Comparison of ENCODE assay signal across 10 cellular contexts in genomic region chr10:29588640-29589421, GRCh38. TPM values are rescaled to one million over a fixed set of nuclear protein-coding genes. Genes with fewer than 3 reads are reported as not detected.
DNase-seq lines count a peak whose midpoint lies in the region; ATAC-seq, FAIRE-seq and TF ChIP-seq lines count a peak whose summit lies in the region.
"Had no signal": no experiment of that assay in that cellular context is flagged by ENCODE, and none has a peak within 500 bp of the region (broad histone marks: within the 10 kb centered on the region; RNA-seq: fewer than 3 reads in every experiment).

No MANE protein-coding gene starts in this region.

- H3K79me1 ChIP-seq in H1 (ENCODE audit: low read depth, low read length) (no peaks in the 10 kb centered on the region), mesendoderm (ENCODE audit: low read length) (peaks cover 2% of the 10 kb centered on the region)

- FAIRE-seq in HepG2 (lab: Jason Lieb, UNC) = no peak
- no peak for FAIRE-seq in H1 (lab: Jason Lieb, UNC)

- H3K4me3 ChIP-seq in HepG2 (replicated peaks in 1 of 3; ENCODE audit: insufficient read depth in 1 of 3, low read depth in 2 of 3, low read length in 3 of 3) (no peak overlapping the region; a peak in 1 of 6 replicates), right lobe of liver (no peak overlapping the region), H1 (ENCODE audit: extremely low read depth in 1 of 4, insufficient read depth in 2 of 4, low read depth in 3 of 4, low read length in 4 of 4) (peak overlapping the region in 1 of 4 experiments; percentile 16; a peak in 1 of 8 replicates), mesendoderm (ENCODE audit: low read length) (no peak overlapping the region)

- H3K18ac ChIP-seq in H1 (ENCODE audit: extremely low read depth, low read length) (peak overlapping the region; percentile 60), mesendoderm (ENCODE audit: low read length) (peak overlapping the region; percentile 95)

- ATAC-seq in HepG2 = no peak
- ATAC-seq in right lobe of liver = no peak
- no peak for ATAC-seq in GM21528 (IDR thresholded peaks at IDR 0.05; ENCODE audit: low FRiP score, unreplicated experiment)

- no peak for TF ChIP-seq EP300 in HepG2 (IDR thresholded peaks at IDR 0.05; ENCODE audit: low read depth in 2 of 2, low read length in 2 of 2)
- no peak for TF ChIP-seq EP300 in HepG2 (CRISPR knock-in tag; IDR thresholded peaks at IDR 0.05; ENCODE audit: borderline replicate concordance)
- TF ChIP-seq EP300 in H1 (IDR thresholded peaks at IDR 0.05; ENCODE audit: borderline replicate concordance in 1 of 2, low read depth in 2 of 2, low read length in 2 of 2) = no peak

- H2AFZ ChIP-seq in HepG2 (ENCODE audit: low read length) (no peak overlapping the region), H1 (ENCODE audit: low read length) (no peak overlapping the region)

- peak overlapping the region; percentile 41 for H3K4ac ChIP-seq in H1 (replicated peaks; ENCODE audit: insufficient read length, low read depth, low read length)
- H3K4ac ChIP-seq in mesendoderm (ENCODE audit: low read depth, low read length) = no peak overlapping the region

- peak overlapping the region; percentile 80 for H4K91ac ChIP-seq in H1 (replicated peaks; ENCODE audit: insufficient read length, low read length)

- H3K79me2 ChIP-seq in HepG2 (ENCODE audit: insufficient read depth, low read length) = no peaks in the 10 kb centered on the region
- peaks cover 0 to 4% of the 10 kb centered on the region in 2 experiments; a peak in 1 of 4 replicates for H3K79me2 ChIP-seq in H1 (ENCODE audit: control insufficient read depth in 1 of 2, insufficient read depth in 2 of 2, low read length in 2 of 2)
- H3K79me2 ChIP-seq in mesendoderm (ENCODE audit: control insufficient read depth, insufficient read depth, low read length) = no peaks in the 10 kb centered on the region

- no peak for DNase-seq in HepG2 (ENCODE audit: low spot score)
- DNase-seq in right lobe of liver = no peak
- no peak for DNase-seq in H1 (ENCODE audit: low read depth in 1 of 2, low spot score in 2 of 2)
- DNase-seq in mesendoderm = peak; percentile 86
- no peak for DNase-seq in LoVo (ENCODE audit: low spot score)
- DNase-seq in NCI-H82 (lab: John Stamatoyannopoulos, UW) = no peak
- DNase-seq in HPDE6-E6E7 (ENCODE audit: extremely low spot score) = no peak
- DNase-seq: activated T-cell treated with anti-CD3 and anti-CD28 coated beads, Interleukin-2, amount 50 U/mL, for 24 hours; NCI-H2227 treated with DMSO at 0.1 percent for 48 hours had no signal

- no peak overlapping the region for H3K14ac ChIP-seq in H1 (ENCODE audit: insufficient read length)

- peaks cover 43% of the 10 kb centered on the region for H3K4me1 ChIP-seq in HepG2 (ENCODE audit: insufficient read depth, low read length)
- H3K4me1 ChIP-seq in right lobe of liver = peaks cover 0 to 5% (median 4%) of the 10 kb centered on the region in 4 donors
- H3K4me1 ChIP-seq in H1 (replicated peaks in 1 of 4; ENCODE audit: control insufficient read depth in 3 of 4, insufficient read depth in 4 of 4, low read length in 3 of 4) = peaks cover 9 to 21% (median 17%) of the 10 kb centered on the region in 4 experiments
- H3K4me1 ChIP-seq in mesendoderm (ENCODE audit: control insufficient read depth, low read depth, low read length) = peaks cover 7% of the 10 kb centered on the region

- intact Hi-C loops in HepG2 (cut with micrococcal nuclease; ENCODE audit: unreplicated experiment) = no loop called here
- intact Hi-C loops in right lobe of liver (cut with DNase I) = no loop called here

- H3K56ac ChIP-seq in H1 (replicated peaks; ENCODE audit: insufficient read length, low read depth, low read length) (no peak overlapping the region), mesendoderm (ENCODE audit: low read length) (peak overlapping the region; percentile 64)

- POLR2A ChIA-PET in HepG2 (lab: Yijun Ruan, JAX) (interaction anchor here (0.7 kb wide), 1 partner anchor 124 kb away, joined by 3 read pairs; no protein-coding TSS in a partner anchor), H1 (lab: Charles Lee; ENCODE audit: partially characterized antibody) (interaction anchor here (1.1 to 1.3 kb wide), 2 partner anchors 61 to 171 kb away, joined by 3 to 6 read pairs; no protein-coding TSS in a partner anchor)

- H3K23ac ChIP-seq in H1 (ENCODE audit: insufficient read length) (no peak overlapping the region), mesendoderm (ENCODE audit: low read length) (no peak overlapping the region)

- H3K27me3 ChIP-seq in HepG2 (ENCODE audit: control insufficient read depth in 1 of 2, insufficient read depth in 2 of 2, low read length in 2 of 2) (no peaks in the 10 kb centered on the region), right lobe of liver (no peaks in the 10 kb centered on the region), H1 (replicated peaks in 1 of 4; ENCODE audit: control insufficient read depth in 3 of 4, extremely low read depth in 1 of 4, insufficient read depth in 3 of 4, low read length in 3 of 4) (no peaks in the 10 kb centered on the region), mesendoderm (ENCODE audit: insufficient read depth, low read length, poor library complexity) (no peaks in the 10 kb centered on the region)

- BruUV-seq in HepG2 (replicated peaks; lab: Mats Ljungman, UMichigan) = no TSS peak

- H3K4me2 ChIP-seq in HepG2 (ENCODE audit: low read depth, low read length) = peak overlapping the region; percentile 49
- H3K4me2 ChIP-seq in H1 (ENCODE audit: insufficient read depth in 1 of 2, low read depth in 2 of 2, low read length in 2 of 2) = peak overlapping the region in 1 of 2 experiments; percentile 12; a peak in 3 of 4 replicates
- H3K4me2 ChIP-seq in mesendoderm (ENCODE audit: low read length) = no peak overlapping the region

- H4K8ac ChIP-seq in H1 (ENCODE audit: extremely low read depth, insufficient read depth, low read length) (no peak overlapping the region), mesendoderm (ENCODE audit: low read depth, low read length) (no peak overlapping the region)

- no peak overlapping the region for H4K5ac ChIP-seq in H1 (ENCODE audit: insufficient read length, low read depth, low read length)
- H4K5ac ChIP-seq in mesendoderm (ENCODE audit: low read length) = no peak overlapping the region

- H2BK20ac ChIP-seq in H1 (ENCODE audit: low read length) = peak overlapping the region; percentile 86; the same call in 1 of the 2 replicates

- no peaks in the 10 kb centered on the region for H3K36me3 ChIP-seq in HepG2 (replicated peaks in 1 of 2; ENCODE audit: control insufficient read depth in 1 of 2, insufficient read depth in 2 of 2, low read length in 2 of 2)
- no peaks in the 10 kb centered on the region for H3K36me3 ChIP-seq in right lobe of liver
- H3K36me3 ChIP-seq in H1 (ENCODE audit: control insufficient read depth in 2 of 4, insufficient read depth in 4 of 4, low read length in 3 of 4) = no peaks in the 10 kb centered on the region
- no peaks in the 10 kb centered on the region for H3K36me3 ChIP-seq in mesendoderm (ENCODE audit: control insufficient read depth, insufficient read depth, low read length)

- H2BK12ac ChIP-seq in H1 (ENCODE audit: low read depth, low read length) = peak overlapping the region; percentile 90

- peak overlapping the region; percentile 7 for H3K27ac ChIP-seq in HepG2 (ENCODE audit: extremely low read length, insufficient read depth, low read length)
- no peak overlapping the region for H3K27ac ChIP-seq in right lobe of liver
- H3K27ac ChIP-seq in H1 (ENCODE audit: low read depth, low read length) = 0 out of 2 replicates have a peak overlapping the region, but pooled peaks have one; percentile 27
- H3K27ac ChIP-seq in mesendoderm (ENCODE audit: low read depth, low read length) = peak overlapping the region; percentile 85

- H2BK5ac ChIP-seq in H1 (ENCODE audit: low read depth, low read length) (peak overlapping the region; percentile 90; the same call in 1 of the 2 replicates), mesendoderm (ENCODE audit: low read length) (no peak overlapping the region)

- WGBS in HepG2 (ENCODE audit: low lambda C conversion rate) = 92% methylated on average over 14 of the region's 14 CpGs
- 70% methylated on average over 9 of the region's 14 CpGs for WGBS in right lobe of liver (ENCODE audit: insufficient coverage, low coverage, low lambda C conversion rate, missing lambda C conversion rate)
- WGBS in H1 (ENCODE audit: extremely low coverage in 1 of 2, insufficient coverage in 1 of 2, insufficient read length in 1 of 2, insufficient replicate concordance in 2 of 2, low coverage in 1 of 2, low lambda C conversion rate in 2 of 2, missing lambda C conversion rate in 1 of 2), 2 experiments = 63% methylated on average over 13 of the region's 14 CpGs; no CpG with 5 or more reads in 1 of the 2 experiments
- no CpG with 5 or more reads among the region's 14 CpGs for WGBS in mesendoderm (ENCODE audit: extremely low coverage, insufficient coverage, low lambda C conversion rate)

- no peak for TF ChIP-seq POLR2A in HepG2 (IDR thresholded peaks at IDR 0.05; ENCODE audit: insufficient read depth in 1 of 2, low read depth in 2 of 2, low read length in 2 of 2)
- TF ChIP-seq POLR2A in right lobe of liver (IDR thresholded peaks at IDR 0.05) = no peak
- no peak for TF ChIP-seq POLR2A in H1 (IDR thresholded peaks at IDR 0.05; ENCODE audit: control extremely low read depth in 1 of 2, low read depth in 2 of 2, low read length in 2 of 2)

- 0 out of 2 replicates have a peak overlapping the region, but pooled peaks have one; percentile 61 for H2BK15ac ChIP-seq in H1 (ENCODE audit: low read length)
- H2BK15ac ChIP-seq in mesendoderm (replicated peaks; ENCODE audit: low read depth) = no peak overlapping the region

- TF ChIP-seq CTCF in HepG2 (CRISPR knock-in tag; IDR thresholded peaks at IDR 0.05) (no peak), right lobe of liver (IDR thresholded peaks at IDR 0.05) (no peak), H1 (IDR thresholded peaks at IDR 0.05; ENCODE audit: control extremely low read depth in 1 of 3, insufficient read depth in 1 of 3, low read depth in 1 of 3, low read length in 3 of 3) (no peak)

- H2AK5ac ChIP-seq in H1 (ENCODE audit: low read depth, low read length) = 0 out of 2 replicates have a peak overlapping the region, but pooled peaks have one; percentile 65
- no peak overlapping the region for H2AK5ac ChIP-seq in mesendoderm (ENCODE audit: low read length)

- TF ChIP-seq RAD21 in HepG2 (CRISPR knock-in tag; IDR thresholded peaks at IDR 0.05) (no peak), H1 (IDR thresholded peaks at IDR 0.05 in 1 of 2, conservative IDR thresholded peaks at IDR 0.05 in 1 of 2; ENCODE audit: low read depth in 2 of 2, low read length in 2 of 2) (no peak)

- H3K9me3 ChIP-seq in HepG2 (ENCODE audit: low read length) = no peaks in the 10 kb centered on the region
- H3K9me3 ChIP-seq in right lobe of liver = no peaks in the 10 kb centered on the region
- H3K9me3 ChIP-seq in H1 (ENCODE audit: insufficient read depth in 2 of 2, low read depth in 1 of 2, low read length in 1 of 2) = no peaks in the 10 kb centered on the region

- H2BK120ac ChIP-seq in H1 (replicated peaks; ENCODE audit: low read depth, low read length) (peak overlapping the region; percentile 52), mesendoderm (ENCODE audit: low read depth, low read length) (no peak overlapping the region)

- no peak overlapping the region for H3K9ac ChIP-seq in HepG2 (ENCODE audit: insufficient read depth, low read depth, low read length)
- no peak overlapping the region for H3K9ac ChIP-seq in H1 (replicated peaks in 1 of 4; ENCODE audit: extremely low read depth in 1 of 4, low read depth in 3 of 4, low read length in 3 of 4)
- peak overlapping the region; percentile 22 for H3K9ac ChIP-seq in mesendoderm (ENCODE audit: low read length)

- in situ Hi-C loops in HepG2 (cut with HindIII; ENCODE audit: extremely low pct_ligation_motif_present, low pct_unique_long_range_greater_than_20kb) = no loop called here

- CTCF ChIA-PET in HepG2 (lab: Yijun Ruan, JAX; ENCODE audit: low intra/inter-chr PET ratio, low total read pairs) (no interaction called here), H1 (lab: Charles Lee; ENCODE audit: partially characterized antibody) (interaction anchor here (0.6 to 2.6 kb wide), 10 partner anchors 9 to 104 kb away, joined by 3 to 10 read pairs (median 3); partner anchors contain the start of gene SVIL)

- H4K20me1 ChIP-seq in HepG2 (ENCODE audit: insufficient read depth, low read length) (no peaks in the 10 kb centered on the region), H1 (replicated peaks in 1 of 2; ENCODE audit: control insufficient read depth in 1 of 2, insufficient read depth in 2 of 2, low read length in 2 of 2) (peaks cover 0 to 2% of the 10 kb centered on the region in 2 experiments)

- no peaks in the 10 kb centered on the region for H3K23me2 ChIP-seq in H1 (ENCODE audit: low read depth, low read length)

RNA-seq across cellular contexts. Expression of gene SVIL, which starts 45.9 kb away (rescaled TPM):
- total RNA-seq in HepG2 (2016; rRNA removed; fragmentation: Illumina TruSeq; extraction: Trizol) (4.8 and 12.1 TPM in 2 replicates), right lobe of liver (10 to 100 TPM; 12.3 to 15.1 (median 13.6) TPM)
- 0.97 and 1.0 TPM in 2 replicates for total RNA-seq in HepG2 (2016; cell fraction: cytosol; rRNA removed; fragmentation: Illumina TruSeq; extraction: Trizol; ENCODE audit: low read depth)
- 3.3 and 10.0 TPM in 2 replicates for total RNA-seq in HepG2 (2016; cell fraction: insoluble cytoplasmic fraction; rRNA removed; fragmentation: Illumina TruSeq; extraction: Trizol)
- 1.7 and 3.2 TPM in 2 replicates for total RNA-seq in HepG2 (2016; cell fraction: membrane; rRNA removed; fragmentation: Illumina TruSeq; extraction: Trizol)
- total RNA-seq in HepG2 (2016; cell fraction: nucleus; rRNA removed; fragmentation: Illumina TruSeq; extraction: Trizol) = 20.3 and 24.1 TPM in 2 replicates
- polyA plus RNA-seq in HepG2 (2011; rRNA removed) (3.8 and 3.9 TPM in 2 replicates), H1 (2011; rRNA removed) (4.3 and 4.7 TPM in 2 replicates)
- polyA plus RNA-seq in HepG2 (2011; cell fraction: cytosol; rRNA removed) = 2.1 and 2.3 TPM in 2 replicates
- 14.8 and 16.4 TPM in 2 replicates for polyA plus RNA-seq in HepG2 (2011; cell fraction: nucleus; rRNA removed)
- 4.0 and 4.8 TPM in 2 replicates for polyA plus RNA-seq in HepG2 (2012)
- polyA plus RNA-seq in HepG2 (2016; cell fraction: cytosol; fragmentation: Illumina TruSeq; extraction: Trizol; ENCODE audit: low read depth) = 0.19 and 0.84 TPM in 2 replicates
- 2.5 and 3.2 TPM in 2 replicates for polyA plus RNA-seq in HepG2 (2016; cell fraction: insoluble cytoplasmic fraction; fragmentation: Illumina TruSeq; extraction: Trizol; ENCODE audit: low read depth)
- 0.45 and 0.66 TPM in 2 replicates for polyA plus RNA-seq in HepG2 (2016; cell fraction: membrane; fragmentation: Illumina TruSeq; extraction: Trizol; ENCODE audit: low read depth)
- polyA plus RNA-seq in HepG2 (2016; cell fraction: nucleus; fragmentation: Illumina TruSeq; extraction: Trizol; ENCODE audit: insufficient read depth, low read depth) = 13.7 TPM in 2 replicates
- polyA minus RNA-seq in HepG2 (2011; rRNA and poly(A)+ RNA removed; ENCODE audit: low replicate concordance) = 7.7 and 11.4 TPM in 2 replicates
- polyA minus RNA-seq in HepG2 (2011; cell fraction: cytosol; rRNA and poly(A)+ RNA removed) = 4.8 and 7.2 TPM in 2 replicates
- polyA minus RNA-seq in HepG2 (2011; cell fraction: nucleus; rRNA and poly(A)+ RNA removed) = 30.3 and 30.4 TPM in 2 replicates
- total RNA-seq in H1 (2021; fragmentation: NEBNext Ultra II Directional; extraction: Animal tissue kit (Norgen Biotek cat#: 25700)) = 15.4 and 16.0 TPM in 2 replicates
- 5.3 TPM for polyA plus RNA-seq in H1 (2011; cell fraction: cytosol; rRNA removed)
- 18.4 TPM for polyA plus RNA-seq in H1 (2011; cell fraction: nucleus; rRNA removed)
- polyA plus RNA-seq in H1 (2012, experiment 1 of 2) = 11.8 to 19.5 TPM (median 12.7 TPM) in 4 replicates
- 0.76 TPM for polyA plus RNA-seq in H1 (2012, experiment 2 of 2)
- polyA plus RNA-seq in H1 (2013, experiment 1 of 2) = 14.1 TPM
- 13.6 TPM for polyA plus RNA-seq in H1 (2013, experiment 2 of 2)
- polyA minus RNA-seq in H1 (2011; rRNA and poly(A)+ RNA removed) = 12.4 and 14.0 TPM in 2 replicates
- polyA minus RNA-seq in H1 (2011; cell fraction: cytosol; rRNA and poly(A)+ RNA removed) = 14.7 TPM
- 18.8 TPM for polyA minus RNA-seq in H1 (2011; cell fraction: nucleus; rRNA and poly(A)+ RNA removed)
- polyA plus RNA-seq in mesendoderm (2013, experiment 1 of 2) = 15.3 TPM
- 15.0 TPM for polyA plus RNA-seq in mesendoderm (2013, experiment 2 of 2)

Comparison
In these comparisons a context has a peak if more than half of its experiments do, and no peak if none do; other contexts are left out.
1. H3K27ac ChIP-seq: peak in HepG2 (single experiment), H1 (single experiment) and mesendoderm (single experiment); none in right lobe of liver (0 of 3).